14 cellular contexts compared by ENCODE assay signal in the genomic region with DNA sequence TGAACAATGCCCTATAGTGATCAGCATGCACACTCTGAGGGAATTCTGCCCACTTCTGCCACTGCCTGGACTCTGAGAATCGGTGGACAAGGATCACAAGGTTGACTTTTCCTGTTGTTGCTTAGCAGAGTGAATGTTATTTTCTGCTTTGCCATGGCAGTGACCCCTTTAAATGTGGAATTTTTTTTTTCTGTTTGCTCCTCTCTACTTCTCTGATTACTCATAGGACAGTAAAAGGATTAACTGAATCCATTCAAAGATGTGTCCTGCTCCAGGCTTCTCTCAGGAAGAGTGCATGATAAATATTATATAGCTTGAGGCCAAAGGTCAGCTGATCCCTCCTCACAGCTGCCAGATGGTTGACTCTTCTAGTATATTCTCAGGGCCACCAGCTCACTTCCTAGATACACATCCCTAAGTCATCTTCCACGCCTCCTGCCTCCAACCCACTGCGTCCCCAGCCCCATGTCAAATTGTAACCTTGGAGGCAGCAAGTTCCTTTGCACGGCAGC.
A peak's percentile ranks its signal among the peaks of the same experiment; 100 is the strongest.
DNase-seq lines count a peak whose midpoint lies in the region; ATAC-seq lines count a peak whose summit lies in the region.
"Had no signal": no experiment of that assay in that cellular context is flagged by ENCODE, and none has a peak within 500 bp of the region (broad histone marks: within the 10 kb centered on the region; RNA-seq: fewer than 3 reads in every experiment).

No MANE protein-coding gene starts in this region.

- peaks cover 43% of the 10 kb centered on the region for H3K4me1 ChIP-seq in skeletal muscle satellite cell (ENCODE audit: control insufficient read depth, insufficient read depth, low read length)
- H3K4me1 ChIP-seq: lower lobe of right lung had no signal

- H3K4me3 ChIP-seq in skeletal muscle satellite cell (ENCODE audit: low read length): no peak overlapping the region
- H3K4me3 ChIP-seq: lower lobe of right lung, thoracic aorta had no signal

- H3K27me3 ChIP-seq in skeletal muscle satellite cell (ENCODE audit: control insufficient read depth, insufficient read depth, low read length): no peaks in the 10 kb centered on the region
- H3K27me3 ChIP-seq: dorsolateral prefrontal cortex had no signal

- no peak overlapping the region for H3K4me3 Mint-ChIP-seq in stimulated activated effector memory CD8-positive, alpha-beta T cell treated with anti-CD3 and anti-CD28 coated beads, Interleukin-12 subunit alpha, Interleukin-12 subunit beta, amount 100 ng/mL, for 72 hours
- H3K4me3 Mint-ChIP-seq: activated naive CD4-positive, alpha-beta T cell treated with anti-CD3 and anti-CD28 coated beads, Interleukin-2, amount 50 U/mL, for 24 hours; H9 had no signal

- peak overlapping the region; percentile 46 for H3K4me2 ChIP-seq in skeletal muscle satellite cell (ENCODE audit: low read length)

- H3K4me1 Mint-ChIP-seq in stimulated activated effector memory CD8-positive, alpha-beta T cell treated with anti-CD3 and anti-CD28 coated beads, Interleukin-12 subunit alpha, Interleukin-12 subunit beta, amount 100 ng/mL, for 72 hours: no peaks in the 10 kb centered on the region
- H3K4me1 Mint-ChIP-seq: activated naive CD4-positive, alpha-beta T cell treated with anti-CD3 and anti-CD28 coated beads, Interleukin-2, amount 50 U/mL, for 24 hours had no signal

- DNase-seq in HT1080 (ENCODE audit: low read depth) (peak; percentile 26), SK-N-DZ (ENCODE audit: low spot score) (peak; percentile 14), foreskin melanocyte (peak; percentile 96), DMS153 treated with DMSO at 0.1 percent for 48 hours (lab: John Stamatoyannopoulos, UW; ENCODE audit: unreplicated experiment) (no peak)
- no peak for DNase-seq in stimulated activated effector memory CD8-positive, alpha-beta T cell treated with anti-CD3 and anti-CD28 coated beads, Interleukin-12 subunit alpha, Interleukin-12 subunit beta, amount 100 ng/mL, for 72 hours (ENCODE audit: low spot score in 2 of 2)
- DNase-seq: DMS79, H9, lower lobe of right lung, T-helper 9 cell had no signal

- H3K36me3 Mint-ChIP-seq in stimulated activated effector memory CD8-positive, alpha-beta T cell treated with anti-CD3 and anti-CD28 coated beads, Interleukin-12 subunit alpha, Interleukin-12 subunit beta, amount 100 ng/mL, for 72 hours: no peaks in the 10 kb centered on the region
- H3K36me3 Mint-ChIP-seq: activated naive CD4-positive, alpha-beta T cell treated with anti-CD3 and anti-CD28 coated beads, Interleukin-2, amount 50 U/mL, for 24 hours had no signal

- H3K9ac ChIP-seq in skeletal muscle satellite cell (ENCODE audit: low read depth, low read length): peak overlapping the region; percentile 26

- no peak overlapping the region for H3K27ac Mint-ChIP-seq in stimulated activated effector memory CD8-positive, alpha-beta T cell treated with anti-CD3 and anti-CD28 coated beads, Interleukin-12 subunit alpha, Interleukin-12 subunit beta, amount 100 ng/mL, for 72 hours
- H3K27ac Mint-ChIP-seq: activated naive CD4-positive, alpha-beta T cell treated with anti-CD3 and anti-CD28 coated beads, Interleukin-2, amount 50 U/mL, for 24 hours; H9 had no signal

- H3K9me3 Mint-ChIP-seq in stimulated activated effector memory CD8-positive, alpha-beta T cell treated with anti-CD3 and anti-CD28 coated beads, Interleukin-12 subunit alpha, Interleukin-12 subunit beta, amount 100 ng/mL, for 72 hours: no peaks in the 10 kb centered on the region
- H3K9me3 Mint-ChIP-seq: activated naive CD4-positive, alpha-beta T cell treated with anti-CD3 and anti-CD28 coated beads, Interleukin-2, amount 50 U/mL, for 24 hours; H9 had no signal

- no peaks in the 10 kb centered on the region for H3K9me3 ChIP-seq in skeletal muscle satellite cell (replicated peaks; ENCODE audit: low read length)
- H3K9me3 ChIP-seq: lower lobe of right lung, thoracic aorta had no signal

- no peaks in the 10 kb centered on the region for H3K36me3 ChIP-seq in skeletal muscle satellite cell (ENCODE audit: insufficient read depth, low read length)
- H3K36me3 ChIP-seq: lower lobe of right lung, thoracic aorta had no signal

- ATAC-seq in stimulated activated effector memory CD8-positive, alpha-beta T cell treated with anti-CD3 and anti-CD28 coated beads, Interleukin-12 subunit alpha, Interleukin-12 subunit beta, amount 100 ng/mL, for 72 hours: no peak
- ATAC-seq in HG02973 (IDR thresholded peaks at IDR 0.05; ENCODE audit: unreplicated experiment): no peak
- ATAC-seq: lower lobe of right lung had no signal

Comparison
In these comparisons a context has a peak if more than half of its experiments do, and no peak if none do; other contexts are left out.
1. DNase-seq: peak in HT1080 (single experiment), SK-N-DZ (single experiment) and foreskin melanocyte (single experiment); none in stimulated activated effector memory CD8-positive, alpha-beta T cell treated with anti-CD3 and anti-CD28 coated beads, Interleukin-12 subunit alpha, Interleukin-12 subunit beta, amount 100 ng/mL, for 72 hours (0 of 2) and DMS153 treated with DMSO at 0.1 percent for 48 hours (single experiment).